22 cellular contexts compared by ENCODE assay signal in the genomic region with DNA sequence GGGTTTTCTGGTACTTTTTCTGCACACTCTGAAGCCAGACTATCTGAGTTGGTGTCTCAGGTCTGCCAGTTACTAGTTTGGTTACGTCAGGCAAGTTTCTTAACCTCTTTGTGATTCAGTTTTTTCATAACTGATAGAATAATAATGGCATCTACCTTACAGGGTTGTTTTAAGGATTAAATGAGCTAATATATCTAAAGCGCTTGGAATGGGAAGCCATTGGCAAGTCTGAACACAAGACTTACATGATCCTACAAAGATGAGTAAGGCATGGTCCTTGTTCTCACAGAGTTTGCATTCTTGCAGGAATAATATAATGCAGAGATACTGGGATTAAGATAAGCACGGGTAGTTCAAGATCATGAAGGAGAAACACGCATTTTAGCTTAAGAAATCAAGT. TPM values are rescaled to one million over a fixed set of nuclear protein-coding genes. Genes with fewer than 3 reads are reported as not detected.
"Had no signal": no experiment of that assay in that cellular context is flagged by ENCODE, and none has a peak within 500 bp of the region (broad histone marks: within the 10 kb centered on the region; RNA-seq: fewer than 3 reads in every experiment).

No MANE protein-coding gene starts in this region.

- ATAC-seq: effector memory CD8-positive, alpha-beta T cell; heart left ventricle; left lobe of liver; mucosa of descending colon; natural killer cell treated with Interleukin-12 subunit alpha and Interleukin-12 subunit beta and Interleukin-15 and Interleukin-18, amount 100 ng/mL, for 72 hours; stimulated activated effector memory CD8-positive, alpha-beta T cell treated with anti-CD3 and anti-CD28 coated beads, Interleukin-12 subunit alpha, Interleukin-12 subunit beta, amount 100 ng/mL, for 72 hours; stimulated activated naive CD8-positive, alpha-beta T cell treated with anti-CD3 and anti-CD28 coated beads, Interleukin-15, Interleukin-2, amounts not matched to agents 100 U/mL and 50 U/mL, for 24 hours had no signal

- DNase-seq: effector memory CD8-positive, alpha-beta T cell; erythroblast; heart left ventricle; hippocampal formation; kidney glomerular epithelial cell; mucosa of descending colon; nucleus accumbens; ovary; stimulated activated CD4-positive, alpha-beta T cell treated with anti-CD3 and anti-CD28 coated beads, Interleukin-4, amount 100 ng/mL, for 1 hour; stimulated activated CD8-positive, alpha-beta memory T cell treated with anti-CD3 and anti-CD28 coated beads, Interleukin-4, amount 100 ng/mL, for 48 hours; stimulated activated naive CD8-positive, alpha-beta T cell treated with anti-CD3 and anti-CD28 coated beads, Interleukin-15, Interleukin-2, amounts not matched to agents 100 U/mL and 50 U/mL, for 24 hours; thyroid gland; uterus had no signal

- H3K27me3 Mint-ChIP-seq: dendritic cell treated with granulocyte-macrophage colony-stimulating factor and Interleukin-4, amounts not matched to agents 40 ng/mL and 50 ng/mL, for 4 days; effector memory CD8-positive, alpha-beta T cell; natural killer cell treated with Interleukin-12 subunit alpha and Interleukin-12 subunit beta and Interleukin-15 and Interleukin-18, amount 100 ng/mL, for 72 hours had no signal

- H3K36me3 Mint-ChIP-seq: natural killer cell treated with Interleukin-12 subunit alpha and Interleukin-12 subunit beta and Interleukin-15 and Interleukin-18, amount 100 ng/mL, for 72 hours; neural progenitor cell; type B pancreatic cell had no signal

- H3K27ac Mint-ChIP-seq: dendritic cell treated with granulocyte-macrophage colony-stimulating factor and Interleukin-4, amounts not matched to agents 40 ng/mL and 50 ng/mL, for 4 days; effector memory CD8-positive, alpha-beta T cell; natural killer cell treated with Interleukin-12 subunit alpha and Interleukin-12 subunit beta and Interleukin-15 and Interleukin-18, amount 100 ng/mL, for 72 hours; neural progenitor cell; stimulated activated effector memory CD8-positive, alpha-beta T cell treated with anti-CD3 and anti-CD28 coated beads, Interleukin-12 subunit alpha, Interleukin-12 subunit beta, amount 100 ng/mL, for 72 hours; type B pancreatic cell had no signal

- H3K9me3 ChIP-seq: heart left ventricle, mucosa of descending colon, ovary, right atrium auricular region, suprapubic skin, thyroid gland, uterus had no signal

- H3K27ac ChIP-seq: heart left ventricle, neural progenitor cell, ovary, right atrium auricular region, suprapubic skin, thyroid gland, uterus had no signal

- H3K9me3 Mint-ChIP-seq: dendritic cell treated with granulocyte-macrophage colony-stimulating factor and Interleukin-4, amounts not matched to agents 40 ng/mL and 50 ng/mL, for 4 days; effector memory CD8-positive, alpha-beta T cell; natural killer cell treated with Interleukin-12 subunit alpha and Interleukin-12 subunit beta and Interleukin-15 and Interleukin-18, amount 100 ng/mL, for 72 hours; neural progenitor cell; stimulated activated effector memory CD8-positive, alpha-beta T cell treated with anti-CD3 and anti-CD28 coated beads, Interleukin-12 subunit alpha, Interleukin-12 subunit beta, amount 100 ng/mL, for 72 hours had no signal

- H3K4me3 Mint-ChIP-seq: dendritic cell treated with granulocyte-macrophage colony-stimulating factor and Interleukin-4, amounts not matched to agents 40 ng/mL and 50 ng/mL, for 4 days; effector memory CD8-positive, alpha-beta T cell; natural killer cell treated with Interleukin-12 subunit alpha and Interleukin-12 subunit beta and Interleukin-15 and Interleukin-18, amount 100 ng/mL, for 72 hours; neural progenitor cell; stimulated activated effector memory CD8-positive, alpha-beta T cell treated with anti-CD3 and anti-CD28 coated beads, Interleukin-12 subunit alpha, Interleukin-12 subunit beta, amount 100 ng/mL, for 72 hours; type B pancreatic cell had no signal

RNA-seq across cellular contexts. Expression of a gene that starts 17.9 kb away (rescaled TPM):
- total RNA-seq: glomerular endothelial cell had no signal
